8 cellular contexts compared by ENCODE assay signal in genomic region chr4:101597204-101597603, GRCh38.
DNase-seq lines count a peak whose midpoint lies in the region; ATAC-seq and TF ChIP-seq lines count a peak whose summit lies in the region.

No MANE protein-coding gene starts in this region.

- TF ChIP-seq EP300 in stomach (IDR thresholded peaks at IDR 0.05), result no peak

- TF ChIP-seq CTCF in GM13976 (IDR thresholded peaks at IDR 0.05; ENCODE audit: borderline replicate concordance, control extremely low read depth, extremely low read depth, insufficient read depth, missing control alignments), result no peak
- TF ChIP-seq CTCF in HEK293 (tag by site-specific recombination; IDR thresholded peaks at IDR 0.05), result no peak
- peak; percentile 15 for TF ChIP-seq CTCF in lower lobe of right lung (IDR thresholded peaks at IDR 0.05)
- TF ChIP-seq CTCF in stomach (IDR thresholded peaks at IDR 0.05), result peak in 1 of 7 experiments; percentile 7

- H3K4me1 ChIP-seq in HEK293 (ENCODE audit: control insufficient read depth, insufficient read depth, low read length), result no peaks in the 10 kb centered on the region
- H3K4me1 ChIP-seq in lower lobe of right lung, result no peaks in the 10 kb centered on the region
- H3K4me1 ChIP-seq in stomach, result no peaks in the 10 kb centered on the region

- CTCF ChIA-PET in HEK293 (lab: Yijun Ruan, JAX), result no interaction called here

- H3K27ac Mint-ChIP-seq in T-helper 17 cell, result no peak overlapping the region

- no peaks in the 10 kb centered on the region for H3K36me3 Mint-ChIP-seq in T-helper 17 cell (ENCODE audit: low read depth)

- no peaks in the 10 kb centered on the region for H3K27me3 ChIP-seq in lower lobe of right lung (ENCODE audit: low read depth)
- no peaks in the 10 kb centered on the region for H3K27me3 ChIP-seq in stomach

- H3K9me3 ChIP-seq in HEK293 (ENCODE audit: control insufficient read depth, insufficient read depth, low read depth, low read length), result no peaks in the 10 kb centered on the region
- H3K9me3 ChIP-seq in T-helper 17 cell (ENCODE audit: control insufficient read depth, low read length, poor library complexity, severe bottlenecking), result no peaks in the 10 kb centered on the region
- no peaks in the 10 kb centered on the region for H3K9me3 ChIP-seq in lower lobe of right lung
- H3K9me3 ChIP-seq in stomach, result no peaks in the 10 kb centered on the region

- no peak overlapping the region for H3K4me3 Mint-ChIP-seq in T-helper 17 cell

- H3K36me3 ChIP-seq in HEK293 (ENCODE audit: control insufficient read depth in 2 of 2, insufficient read depth in 1 of 2, low read length in 2 of 2), result no peaks in the 10 kb centered on the region
- no peaks in the 10 kb centered on the region for H3K36me3 ChIP-seq in lower lobe of right lung
- H3K36me3 ChIP-seq in stomach, result no peaks in the 10 kb centered on the region

- no peak for TF ChIP-seq POLR2A in stomach (IDR thresholded peaks at IDR 0.05)

- no peaks in the 10 kb centered on the region for H3K4me1 Mint-ChIP-seq in T-helper 17 cell

- no peaks in the 10 kb centered on the region for H3K27me3 Mint-ChIP-seq in T-helper 17 cell

- intact Hi-C loops in lower lobe of right lung (cut with DNase I) (no loop called here), stomach (cut with DNase I; ENCODE audit: low total_unique reads) (no loop called here)

- in situ Hi-C loops in GM13976 (cut with MboI; ENCODE audit: low sequenced_read_pairs, unreplicated experiment), result no loop called here

- POLR2A ChIA-PET in HEK293 (lab: Yijun Ruan, JAX), result no interaction called here

- DNase-seq in GM13976 (ENCODE audit: low spot score) (peak; percentile 14), T-helper 17 cell (peak in 1 of 3 donors; percentile 11), lower lobe of right lung (no peak), UCSD-AML1 (lab: John Stamatoyannopoulos, UW; ENCODE audit: unreplicated experiment) (no peak), stomach (no peak), COR-L47 (lab: John Stamatoyannopoulos, UW) (no peak)

- H3K4me3 ChIP-seq in HEK293 (ENCODE audit: low read depth, low read length) (no peak overlapping the region), lower lobe of right lung (no peak overlapping the region), stomach (no peak overlapping the region)

- 59 to 81% (median 68%) methylated on average over 2 of the region's 2 CpGs for WGBS in stomach, 5 donors

- H3K27ac ChIP-seq in HEK293 (ENCODE audit: extremely low read depth, low read depth, low read length) (no peak overlapping the region), lower lobe of right lung (no peak overlapping the region), stomach (no peak overlapping the region)

- ATAC-seq in T-helper 17 cell (peak; percentile 39), lower lobe of right lung (no peak), HG03045 (IDR thresholded peaks at IDR 0.05; ENCODE audit: unreplicated experiment) (no peak)

TF ChIP-seq in HEK293, 187 proteins besides CTCF, POLR2A, EP300 and RAD21:
- TF ChIP-seq ZNF112 (tag by site-specific recombination; IDR thresholded peaks at IDR 0.05), result 0 out of 2 replicates have a peak, but pooled peaks have one; percentile 47
- TF ChIP-seq ZNF548 (tag by site-specific recombination; IDR thresholded peaks at IDR 0.05), result no peak
